In the genomic region with DNA sequence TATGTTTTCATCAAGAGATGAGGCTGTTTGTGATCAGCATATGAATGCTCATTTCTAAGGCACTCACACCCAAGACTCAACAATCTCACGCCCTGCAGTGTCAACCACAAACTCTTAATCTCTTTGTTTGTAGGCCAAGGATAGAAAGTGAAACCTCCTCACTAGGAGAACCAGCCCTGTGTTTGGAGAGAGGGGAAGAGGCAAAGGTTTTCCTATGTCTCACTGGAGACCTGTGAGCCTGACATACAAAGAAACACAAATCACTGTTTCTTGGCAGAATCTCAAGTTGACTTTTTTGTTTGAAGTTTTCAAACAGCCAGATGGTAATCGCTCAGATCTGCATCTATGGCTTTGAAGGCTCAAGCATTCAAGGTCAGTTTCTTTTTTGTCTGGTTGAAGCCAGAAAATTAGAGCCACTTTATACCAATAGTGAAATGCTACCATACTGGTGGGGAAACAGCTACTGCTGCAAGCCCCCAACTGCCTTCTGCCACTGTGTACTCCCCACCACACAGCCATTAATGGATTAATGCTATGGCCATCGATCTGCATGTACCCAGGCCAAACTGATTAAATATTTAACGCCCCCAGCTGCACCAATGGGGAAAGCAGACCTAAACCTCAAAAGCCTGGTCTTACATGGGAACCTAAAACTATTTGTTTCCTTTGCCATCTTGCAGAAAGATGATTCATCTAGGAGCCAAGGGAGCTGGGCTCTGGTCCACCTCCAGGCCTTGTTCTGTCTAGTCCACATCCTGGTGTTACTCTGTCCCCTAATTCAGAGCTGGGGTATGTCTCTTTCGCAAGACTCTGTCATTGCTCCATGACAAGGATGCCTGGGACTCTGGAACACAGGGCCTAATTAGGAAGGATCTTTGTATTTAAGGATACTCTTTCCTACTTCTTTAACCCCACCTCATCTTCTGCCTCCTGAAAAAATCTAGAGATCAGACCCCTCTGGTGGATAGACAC, we compare ENCODE assay signal across 1 cellular context.
TF ChIP-seq lines count a peak whose summit lies in the region.

No MANE protein-coding gene starts in this region.

TF ChIP-seq in HepG2, 621 proteins besides CTCF, POLR2A, EP300 and RAD21 (continued from another document):
- TF ChIP-seq, protein P1, sequence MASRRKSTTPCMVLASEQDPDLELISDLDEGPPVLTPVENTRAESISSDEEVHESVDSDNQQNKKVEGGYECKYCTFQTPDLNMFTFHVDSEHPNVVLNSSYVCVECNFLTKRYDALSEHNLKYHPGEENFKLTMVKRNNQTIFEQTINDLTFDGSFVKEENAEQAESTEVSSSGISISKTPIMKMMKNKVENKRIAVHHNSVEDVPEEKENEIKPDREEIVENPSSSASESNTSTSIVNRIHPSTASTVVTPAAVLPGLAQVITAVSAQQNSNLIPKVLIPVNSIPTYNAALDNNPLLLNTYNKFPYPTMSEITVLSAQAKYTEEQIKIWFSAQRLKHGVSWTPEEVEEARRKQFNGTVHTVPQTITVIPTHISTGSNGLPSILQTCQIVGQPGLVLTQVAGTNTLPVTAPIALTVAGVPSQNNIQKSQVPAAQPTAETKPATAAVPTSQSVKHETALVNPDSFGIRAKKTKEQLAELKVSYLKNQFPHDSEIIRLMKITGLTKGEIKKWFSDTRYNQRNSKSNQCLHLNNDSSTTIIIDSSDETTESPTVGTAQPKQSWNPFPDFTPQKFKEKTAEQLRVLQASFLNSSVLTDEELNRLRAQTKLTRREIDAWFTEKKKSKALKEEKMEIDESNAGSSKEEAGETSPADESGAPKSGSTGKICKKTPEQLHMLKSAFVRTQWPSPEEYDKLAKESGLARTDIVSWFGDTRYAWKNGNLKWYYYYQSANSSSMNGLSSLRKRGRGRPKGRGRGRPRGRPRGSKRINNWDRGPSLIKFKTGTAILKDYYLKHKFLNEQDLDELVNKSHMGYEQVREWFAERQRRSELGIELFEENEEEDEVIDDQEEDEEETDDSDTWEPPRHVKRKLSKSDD (CRISPR knock-in tag; IDR thresholded peaks at IDR 0.05; ENCODE audit: low read depth), result no peak
- TF ChIP-seq, protein P2, sequence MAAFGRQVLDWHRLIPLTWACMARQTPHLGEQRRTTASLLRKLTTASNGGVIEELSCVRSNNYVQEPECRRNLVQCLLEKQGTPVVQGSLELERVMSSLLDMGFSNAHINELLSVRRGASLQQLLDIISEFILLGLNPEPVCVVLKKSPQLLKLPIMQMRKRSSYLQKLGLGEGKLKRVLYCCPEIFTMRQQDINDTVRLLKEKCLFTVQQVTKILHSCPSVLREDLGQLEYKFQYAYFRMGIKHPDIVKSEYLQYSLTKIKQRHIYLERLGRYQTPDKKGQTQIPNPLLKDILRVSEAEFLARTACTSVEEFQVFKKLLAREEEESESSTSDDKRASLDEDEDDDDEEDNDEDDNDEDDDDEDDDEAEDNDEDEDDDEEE (CRISPR knock-in tag; IDR thresholded peaks at IDR 0.05), result no peak
